ENCODE assay signal across 11 cellular contexts in genomic region chr19:13350072-13350471, GRCh38.
"Had no signal": no experiment of that assay in that cellular context is flagged by ENCODE, and none has a peak within 500 bp of the region (broad histone marks: within the 10 kb centered on the region; RNA-seq: fewer than 3 reads in every experiment).

No MANE protein-coding gene starts in this region.

- FAIRE-seq: H1, H54 had no signal

- H3K4me3 Mint-ChIP-seq: GM23338, H9, HFFc6 had no signal

- H3K4me3 ChIP-seq: GM23248, GM23338, HAP-1 had no signal

- H3K9me3 Mint-ChIP-seq: HFFc6 had no signal

- H3K27ac ChIP-seq: GM23248 had no signal

- H3K9me3 ChIP-seq: HAP-1 had no signal

- H3K4me1 Mint-ChIP-seq: GM23338 had no signal

- ATAC-seq: GM23338, HCT116 had no signal

- H3K9ac ChIP-seq: GM23248 had no signal

- H3K4me1 ChIP-seq: HAP-1 had no signal

- DNase-seq: GM23248, GOT3, H7, H9, HCEC 1CT, HFFc6 had no signal

- H3K36me3 ChIP-seq: HAP-1 had no signal

- H2AFZ ChIP-seq: GM23248, GM23338 had no signal

- H3K27ac Mint-ChIP-seq: GM23338, H9, HFFc6 had no signal

- H3K4me2 ChIP-seq: GM23338 had no signal
